ENCODE assay signal across 8 cellular contexts in genomic region chr17:75625813-75626486, GRCh38. TPM values are rescaled to one million over a fixed set of nuclear protein-coding genes. Genes with fewer than 3 reads are reported as not detected.
DNase-seq lines count a peak whose midpoint lies in the region; ATAC-seq and TF ChIP-seq lines count a peak whose summit lies in the region.

No MANE protein-coding gene starts in this region.

- no peak for TF ChIP-seq CTCF in CD8-positive, alpha-beta T cell (IDR thresholded peaks at IDR 0.05)
- peak; percentile 99 for TF ChIP-seq CTCF in WERI-Rb-1 (IDR thresholded peaks at IDR 0.05; ENCODE audit: low read depth, low read length)

- no peaks in the 10 kb centered on the region for H3K27me3 Mint-ChIP-seq in CD8-positive, alpha-beta T cell (ENCODE audit: low read depth)
- no peaks in the 10 kb centered on the region for H3K27me3 Mint-ChIP-seq in stimulated activated naive B cell treated with anti-CD40 and anti-IgM and Interleukin-4, amounts not matched to agents 10 μg/mL and 1 μg/mL and 100 μg/mL, for 72 hours

- H3K27me3 ChIP-seq in CD8-positive, alpha-beta T cell (ENCODE audit: insufficient read depth, low read length), result no peaks in the 10 kb centered on the region
- H3K27me3 ChIP-seq in HAP-1 (ENCODE audit: low read depth) (no peaks in the 10 kb centered on the region), WERI-Rb-1 (ENCODE audit: insufficient read depth, low read depth, severe bottlenecking) (no peaks in the 10 kb centered on the region)

- H3K4me3 Mint-ChIP-seq in CD8-positive, alpha-beta T cell, result no peak overlapping the region
- H3K4me3 Mint-ChIP-seq in stimulated activated naive B cell treated with anti-CD40 and anti-IgM and Interleukin-4, amounts not matched to agents 10 μg/mL and 1 μg/mL and 100 μg/mL, for 72 hours, result no peak overlapping the region

- H3K4me1 Mint-ChIP-seq in CD8-positive, alpha-beta T cell (ENCODE audit: low read depth), result no peaks in the 10 kb centered on the region
- H3K4me1 Mint-ChIP-seq in stimulated activated naive B cell treated with anti-CD40 and anti-IgM and Interleukin-4, amounts not matched to agents 10 μg/mL and 1 μg/mL and 100 μg/mL, for 72 hours, result peaks cover 4 to 14% of the 10 kb centered on the region in 2 donors

- H3K36me3 Mint-ChIP-seq in CD8-positive, alpha-beta T cell, result peaks cover 28% of the 10 kb centered on the region
- peaks cover 12 to 37% of the 10 kb centered on the region in 2 donors for H3K36me3 Mint-ChIP-seq in stimulated activated naive B cell treated with anti-CD40 and anti-IgM and Interleukin-4, amounts not matched to agents 10 μg/mL and 1 μg/mL and 100 μg/mL, for 72 hours

- no peaks in the 10 kb centered on the region for H3K9me3 ChIP-seq in CD8-positive, alpha-beta T cell (ENCODE audit: low read length)
- H3K9me3 ChIP-seq in HAP-1, result no peaks in the 10 kb centered on the region
- H3K9me3 ChIP-seq in WERI-Rb-1 (ENCODE audit: severe bottlenecking), result no peaks in the 10 kb centered on the region

- H3K27ac ChIP-seq in CD8-positive, alpha-beta T cell (ENCODE audit: low read depth, low read length), result no peak overlapping the region
- peak overlapping the region; percentile 80 for H3K27ac ChIP-seq in WERI-Rb-1

- in situ Hi-C loops in HAP-1 (cut with MboI; ENCODE audit: low sequenced_read_pairs), result no loop called here

- intact Hi-C loops in CD8-positive, alpha-beta T cell (cut with DNase I, micrococcal nuclease), result no loop called here
- intact Hi-C loops in Right ventricle myocardium superior (cut with DNase I), result no loop called here

- H3K4me1 ChIP-seq in CD8-positive, alpha-beta T cell (ENCODE audit: insufficient read depth, low read length), result no peaks in the 10 kb centered on the region
- H3K4me1 ChIP-seq in HAP-1, result no peaks in the 10 kb centered on the region

- no peaks in the 10 kb centered on the region for H3K9me3 Mint-ChIP-seq in CD8-positive, alpha-beta T cell
- no peaks in the 10 kb centered on the region for H3K9me3 Mint-ChIP-seq in stimulated activated naive B cell treated with anti-CD40 and anti-IgM and Interleukin-4, amounts not matched to agents 10 μg/mL and 1 μg/mL and 100 μg/mL, for 72 hours

- H3K27ac Mint-ChIP-seq in CD8-positive, alpha-beta T cell, result no peak overlapping the region
- peak overlapping the region; percentile 31 for H3K27ac Mint-ChIP-seq in stimulated activated naive B cell treated with anti-CD40 and anti-IgM and Interleukin-4, amounts not matched to agents 10 μg/mL and 1 μg/mL and 100 μg/mL, for 72 hours

- peak; percentile 57 for ATAC-seq in CD8-positive, alpha-beta T cell
- peak; percentile 38 for ATAC-seq in Right ventricle myocardium superior (ENCODE audit: poor library complexity)
- ATAC-seq in stimulated activated naive B cell treated with anti-CD40 and anti-IgM and Interleukin-4, amounts not matched to agents 10 μg/mL and 1 μg/mL and 100 μg/mL, for 72 hours (replicated peaks), result peak; percentile 71 to 75
- ATAC-seq in HG02610 (IDR thresholded peaks at IDR 0.05; ENCODE audit: unreplicated experiment), result no peak

- peaks cover 3% of the 10 kb centered on the region for H3K36me3 ChIP-seq in CD8-positive, alpha-beta T cell (ENCODE audit: insufficient read depth, low read length)
- H3K36me3 ChIP-seq in HAP-1 (replicated peaks), result no peaks in the 10 kb centered on the region; the same call in 1 of the 2 replicates
- H3K36me3 ChIP-seq in WERI-Rb-1, result peaks cover 20% of the 10 kb centered on the region

- DNase-seq in CD8-positive, alpha-beta T cell, result no peak
- DNase-seq in HAP-1 (ENCODE audit: low spot score in 2 of 2) (peak; percentile 19 to 77), WERI-Rb-1 (peak; percentile 94), Right ventricle myocardium superior (no peak), amniotic stem cell (lab: John Stamatoyannopoulos, UW) (no peak), NCI-H2029 (lab: John Stamatoyannopoulos, UW) (no peak)
- DNase-seq in stimulated activated naive B cell treated with anti-CD40 and anti-IgM and Interleukin-4, amounts not matched to agents 10 μg/mL and 1 μg/mL and 100 μg/mL, for 72 hours, result no peak

- CTCF ChIA-PET in CD8-positive, alpha-beta T cell (lab: Charles Lee), result interaction anchor here (0.9 to 16.9 kb wide), 7 partner anchors 7 to 203 kb away, joined by 3 to 428 read pairs (median 4); partner anchors contain the start of gene SMIM5

- POLR2A ChIA-PET in CD8-positive, alpha-beta T cell (lab: Charles Lee), result no interaction called here

- no peak overlapping the region for H3K4me3 ChIP-seq in CD8-positive, alpha-beta T cell (ENCODE audit: low read depth, low read length)
- no peak overlapping the region for H3K4me3 ChIP-seq in HAP-1
- no peak overlapping the region for H3K4me3 ChIP-seq in WERI-Rb-1 (ENCODE audit: low read depth, low read length)

RNA-seq across cellular contexts. Expression of gene SMIM5, which starts 7.3 kb away (rescaled TPM):
- total RNA-seq in CD8-positive, alpha-beta T cell, result 1 to 10 TPM in 1 of 2 experiments, under 1 TPM in 1; 0.60 to 2.1 TPM
- total RNA-seq in Right ventricle myocardium superior, result 12.5 TPM

RNA-seq across cellular contexts. Expression of gene MYO15B, which starts 38.4 kb away (rescaled TPM):
- total RNA-seq in CD8-positive, alpha-beta T cell, result 100 to 1,000 TPM; 271 to 300 TPM
- 37.1 TPM for total RNA-seq in Right ventricle myocardium superior

RNA-seq across cellular contexts. Expression of gene RECQL5, which starts 41.0 kb away (rescaled TPM):
- 10 to 100 TPM; 11.2 to 13.2 TPM for total RNA-seq in CD8-positive, alpha-beta T cell
- 14.1 TPM for total RNA-seq in Right ventricle myocardium superior

RNA-seq across cellular contexts. Expression of gene SAP30BP, which starts 41.2 kb away (rescaled TPM):
- 100 to 1,000 TPM; 303 to 305 TPM for total RNA-seq in CD8-positive, alpha-beta T cell
- 40.0 TPM for total RNA-seq in Right ventricle myocardium superior

Comparison
In these comparisons a context has a peak if more than half of its experiments do, and no peak if none do; other contexts are left out.
1. DNase-seq: peak in HAP-1 (2 of 2) and WERI-Rb-1 (single experiment); none in CD8-positive, alpha-beta T cell (0 of 7), Right ventricle myocardium superior (single experiment), stimulated activated naive B cell treated with anti-CD40 and anti-IgM and Interleukin-4, amounts not matched to agents 10 μg/mL and 1 μg/mL and 100 μg/mL, for 72 hours (single experiment), amniotic stem cell (single experiment) and NCI-H2029 (single experiment).